Comparison of ENCODE assay signal across 24 cellular contexts in genomic region chr16:76670125-76670857, GRCh38.
DNase-seq lines count a peak whose midpoint lies in the region; ATAC-seq, FAIRE-seq and TF ChIP-seq lines count a peak whose summit lies in the region.
"Had no signal": no experiment of that assay in that cellular context is flagged by ENCODE, and none has a peak within 500 bp of the region (broad histone marks: within the 10 kb centered on the region; RNA-seq: fewer than 3 reads in every experiment).

No MANE protein-coding gene starts in this region.

- no peak for TF ChIP-seq POLR2A in A549 (IDR thresholded peaks at IDR 0.05; ENCODE audit: low read length)

- 29% methylated on average over 5 of the region's 5 CpGs for WGBS in A549 (ENCODE audit: missing lambda C conversion rate)

- no peaks in the 10 kb centered on the region for H3K27me3 Mint-ChIP-seq in natural killer cell (ENCODE audit: low read depth in 2 of 2)

- POLR2A ChIA-PET in A549 (lab: Yijun Ruan, JAX) = no interaction called here
- POLR2A ChIA-PET in RWPE1 (lab: Yijun Ruan, JAX; ENCODE audit: low non-redundant PET) = no interaction called here

- CTCF ChIA-PET in A549 (lab: Yijun Ruan, JAX) (interaction anchor here (1.1 to 1.7 kb wide), 2 partner anchors 11 to 17 kb away, joined by 3 to 10 read pairs; no protein-coding TSS in a partner anchor), RWPE1 (lab: Yijun Ruan, JAX) (interaction anchor here (0.5 to 0.8 kb wide), 2 partner anchors 45 to 415 kb away, joined by 3 read pairs; no protein-coding TSS in a partner anchor)

- DNase-seq in A549 (ENCODE audit: low read depth in 1 of 2, low spot score in 1 of 2) (no peak), HPDE6-E6E7 (ENCODE audit: extremely low spot score) (peak; percentile 3), RWPE1 (ENCODE audit: low spot score) (peak; percentile 9), epithelial cell of esophagus (ENCODE audit: low read depth) (peak; percentile 19), NAMALWA (ENCODE audit: low spot score) (no peak), amygdala (lab: John Stamatoyannopoulos, UW) (no peak), natural killer cell (no peak)
- DNase-seq: 8988T, DMS53, GOT3, HFFc6, KBM-7, MV-4-11, NCI-H1105 treated with DMSO at 0.1 percent for 48 hours, NCI-H2029, NCI-H446 treated with DMSO at 0.1 percent for 48 hours, NCI-H526, Peyer's patch, SJCRH30 had no signal

- no peak for TF ChIP-seq EP300 in A549 (IDR thresholded peaks at IDR 0.05)

- intact Hi-C loops in natural killer cell (cut with micrococcal nuclease) = loop anchor here (10.0 kb wide), 1 partner anchor 55 kb away; no protein-coding TSS in a partner anchor

- H3K27ac Mint-ChIP-seq in natural killer cell = no peak overlapping the region
- H3K27ac Mint-ChIP-seq: HFFc6 had no signal

- no peak for TF ChIP-seq CTCF in A549 (IDR thresholded peaks at IDR 0.05)
- TF ChIP-seq CTCF in RWPE1 (conservative IDR thresholded peaks at IDR 0.05; ENCODE audit: low read depth) = no peak
- no peak for TF ChIP-seq CTCF in epithelial cell of esophagus (IDR thresholded peaks at IDR 0.05; ENCODE audit: insufficient read depth, low read depth, low read length, missing control alignments)
- no peak for TF ChIP-seq CTCF in natural killer cell (IDR thresholded peaks at IDR 0.05)

- no peak overlapping the region for H3K4me3 Mint-ChIP-seq in natural killer cell
- H3K4me3 Mint-ChIP-seq: HFFc6 had no signal

- H3K36me3 Mint-ChIP-seq in natural killer cell = no peaks in the 10 kb centered on the region

- H3K4me1 ChIP-seq in A549 = no peaks in the 10 kb centered on the region
- H3K4me1 ChIP-seq: Peyer's patch, SJCRH30 had no signal

- H3K4me1 Mint-ChIP-seq in natural killer cell = no peaks in the 10 kb centered on the region

- H3K4me3 ChIP-seq in A549 = no peak overlapping the region
- no peak overlapping the region for H3K4me3 ChIP-seq in epithelial cell of esophagus (ENCODE audit: low read length)
- H3K4me3 ChIP-seq: HAP-1, Peyer's patch, SJCRH30 had no signal

- FAIRE-seq in A549 (lab: Jason Lieb, UNC) = no peak
- FAIRE-seq: D721Med, G401.6 had no signal

- TF ChIP-seq RAD21 in A549 (conservative IDR thresholded peaks at IDR 0.05 in 1 of 2, IDR thresholded peaks at IDR 0.05 in 1 of 2) = no peak

- no peak overlapping the region for H3K4me2 ChIP-seq in A549

- ATAC-seq in A549 = no peak
- no peak for ATAC-seq in HG02571 (IDR thresholded peaks at IDR 0.05; ENCODE audit: unreplicated experiment)
- no peak for ATAC-seq in natural killer cell
- ATAC-seq: Right ventricle myocardium inferior had no signal

- H3K27ac ChIP-seq in A549 (no peak overlapping the region), RWPE1 (no peak overlapping the region)
- H3K27ac ChIP-seq: Peyer's patch, SJCRH30 had no signal

- peaks cover 0 to 5% of the 10 kb centered on the region in 2 donors for H3K9me3 Mint-ChIP-seq in natural killer cell

- H3K9me3 ChIP-seq in A549 = no peaks in the 10 kb centered on the region
- H3K9me3 ChIP-seq: HAP-1, Peyer's patch, SJCRH30 had no signal

TF ChIP-seq in A549, 52 proteins besides CTCF, POLR2A, EP300 and RAD21:
- TF ChIP-seq PBX3 (IDR thresholded peaks at IDR 0.05) (no peak), ESRRA (IDR thresholded peaks at IDR 0.05; ENCODE audit: borderline replicate concordance, low read length) (no peak), MAFK (IDR thresholded peaks at IDR 0.05; ENCODE audit: partially characterized antibody) (peak; percentile 75)
- TF ChIP-seq, protein P1, sequence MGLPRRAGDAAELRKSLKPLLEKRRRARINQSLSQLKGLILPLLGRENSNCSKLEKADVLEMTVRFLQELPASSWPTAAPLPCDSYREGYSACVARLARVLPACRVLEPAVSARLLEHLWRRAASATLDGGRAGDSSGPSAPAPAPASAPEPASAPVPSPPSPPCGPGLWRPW (IDR thresholded peaks at IDR 0.05) = no peak
- TF ChIP-seq, protein P2, sequence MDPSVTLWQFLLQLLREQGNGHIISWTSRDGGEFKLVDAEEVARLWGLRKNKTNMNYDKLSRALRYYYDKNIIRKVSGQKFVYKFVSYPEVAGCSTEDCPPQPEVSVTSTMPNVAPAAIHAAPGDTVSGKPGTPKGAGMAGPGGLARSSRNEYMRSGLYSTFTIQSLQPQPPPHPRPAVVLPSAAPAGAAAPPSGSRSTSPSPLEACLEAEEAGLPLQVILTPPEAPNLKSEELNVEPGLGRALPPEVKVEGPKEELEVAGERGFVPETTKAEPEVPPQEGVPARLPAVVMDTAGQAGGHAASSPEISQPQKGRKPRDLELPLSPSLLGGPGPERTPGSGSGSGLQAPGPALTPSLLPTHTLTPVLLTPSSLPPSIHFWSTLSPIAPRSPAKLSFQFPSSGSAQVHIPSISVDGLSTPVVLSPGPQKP (IDR thresholded peaks at IDR 0.05; ENCODE audit: low read depth, low read length) = no peak
TF ChIP-seq in A549: peak in this region for 1.

Comparison
In these comparisons a context has a peak if more than half of its experiments do, and no peak if none do; other contexts are left out.
1. DNase-seq: peak in HPDE6-E6E7 (single experiment), RWPE1 (single experiment) and epithelial cell of esophagus (single experiment); none in A549 (0 of 2), NAMALWA (single experiment), amygdala (0 of 56) and natural killer cell (single experiment).